9 cellular contexts compared by ENCODE assay signal in the genomic region with DNA sequence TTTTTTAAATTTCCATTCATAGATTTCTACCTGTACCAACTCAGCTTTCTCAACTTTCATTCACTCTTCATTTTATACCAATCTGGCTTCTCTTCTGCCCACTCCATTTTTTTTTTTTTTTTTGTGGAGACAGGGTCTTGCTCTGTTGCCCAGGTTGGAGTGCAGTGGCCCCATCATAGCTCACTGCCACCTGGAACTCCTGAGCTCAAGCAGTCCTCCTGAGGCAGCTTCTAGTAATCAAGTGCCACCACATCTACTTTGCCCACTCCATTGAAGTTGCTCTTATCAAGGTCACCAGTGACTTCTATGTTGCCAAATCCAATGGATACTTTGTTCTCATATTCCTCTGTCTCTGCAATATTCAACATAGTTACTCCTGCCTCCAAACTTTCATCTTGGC. TPM values are rescaled to one million over a fixed set of nuclear protein-coding genes. Genes with fewer than 3 reads are reported as not detected.
DNase-seq lines count a peak whose midpoint lies in the region; ATAC-seq, FAIRE-seq and TF ChIP-seq lines count a peak whose summit lies in the region.
"Had no signal": no experiment of that assay in that cellular context is flagged by ENCODE, and none has a peak within 500 bp of the region (broad histone marks: within the 10 kb centered on the region; RNA-seq: fewer than 3 reads in every experiment).

No MANE protein-coding gene starts in this region.

- H3K9me3 ChIP-seq in A549 (no peaks in the 10 kb centered on the region), DOHH2 (ENCODE audit: control insufficient read depth, insufficient read depth, low read length) (no peaks in the 10 kb centered on the region), kidney (ENCODE audit: control insufficient read depth in 1 of 2, low read length in 2 of 2) (no peaks in the 10 kb centered on the region), heart right ventricle (no peaks in the 10 kb centered on the region)

- TF ChIP-seq POLR2A in A549 (IDR thresholded peaks at IDR 0.05; ENCODE audit: low read length): no peak

- peaks cover 87% of the 10 kb centered on the region for H3K79me2 ChIP-seq in DOHH2 (ENCODE audit: control insufficient read depth, low read length)

- H3K27me3 Mint-ChIP-seq in activated CD8-positive, alpha-beta T cell treated with anti-CD3 and anti-CD28 coated beads, Interleukin-2, amount 10 ng/mL, durations not matched to agents 7 days and 5 days (ENCODE audit: low read depth): no peaks in the 10 kb centered on the region
- peaks cover 8 to 18% (median 9%) of the 10 kb centered on the region in 3 donors for H3K27me3 Mint-ChIP-seq in immature natural killer cell (ENCODE audit: low read depth in 3 of 3)

- H3K27me3 ChIP-seq in DOHH2 (ENCODE audit: control insufficient read depth, low read length): no peaks in the 10 kb centered on the region
- H3K27me3 ChIP-seq in heart right ventricle: no peaks in the 10 kb centered on the region

- no peak overlapping the region for H3K9ac ChIP-seq in kidney (ENCODE audit: low read length in 2 of 2)

- H3K4me3 Mint-ChIP-seq in activated CD8-positive, alpha-beta T cell treated with anti-CD3 and anti-CD28 coated beads, Interleukin-2, amount 10 ng/mL, durations not matched to agents 7 days and 5 days: peak overlapping the region; percentile 99
- peak overlapping the region; percentile 97 to 100 (median 100) for H3K4me3 Mint-ChIP-seq in immature natural killer cell

- H4K20me1 ChIP-seq in DOHH2 (ENCODE audit: control insufficient read depth, insufficient read depth, low read depth, low read length): no peaks in the 10 kb centered on the region

- TF ChIP-seq EP300 in A549 (IDR thresholded peaks at IDR 0.05): no peak

- no peak for DNase-seq in A549 (ENCODE audit: low read depth in 1 of 2, low spot score in 1 of 2)
- DNase-seq in activated CD8-positive, alpha-beta T cell treated with anti-CD3 and anti-CD28 coated beads, Interleukin-2, amount 10 ng/mL, durations not matched to agents 7 days and 5 days: no peak
- no peak for DNase-seq in immature natural killer cell
- no peak for DNase-seq in kidney
- DNase-seq in heart right ventricle: no peak
- no peak for DNase-seq in DMS114 treated with DMSO at 0.1 percent for 48 hours (lab: John Stamatoyannopoulos, UW; ENCODE audit: unreplicated experiment)
- DNase-seq: RPMI8226 had no signal

- H3K27ac ChIP-seq in A549 (no peak overlapping the region), DOHH2 (ENCODE audit: low read depth, low read length) (no peak overlapping the region), kidney (ENCODE audit: low read depth in 2 of 2, low read length in 2 of 2) (no peak overlapping the region), heart right ventricle (no peak overlapping the region)

- 0 out of 3 replicates have a peak overlapping the region, but pooled peaks have one; percentile 74 for H3K4me3 ChIP-seq in A549
- H3K4me3 ChIP-seq in DOHH2 (ENCODE audit: low read length): peak overlapping the region; percentile 84
- peak overlapping the region in 1 of 2 donors; percentile 95 for H3K4me3 ChIP-seq in kidney (ENCODE audit: low read length in 2 of 2)
- peak overlapping the region in 3 of 10 donors; percentile 60 to 81 (median 73) for H3K4me3 ChIP-seq in heart right ventricle

- no peak for TF ChIP-seq RAD21 in A549 (conservative IDR thresholded peaks at IDR 0.05 in 1 of 2, IDR thresholded peaks at IDR 0.05 in 1 of 2)

- CTCF ChIA-PET in A549 (lab: Yijun Ruan, JAX): interaction anchor here (0.5 to 7.1 kb wide), 9 partner anchors 11 to 149 kb away, joined by 3 to 81 read pairs (median 3); partner anchors contain the start of gene BLTP2
- CTCF ChIA-PET in activated CD8-positive, alpha-beta T cell treated with anti-CD3 and anti-CD28 coated beads, Interleukin-2, amount 10 ng/mL, durations not matched to agents 7 days and 5 days (lab: Charles Lee): interaction anchor here (5.3 kb wide), 1 partner anchor 19 kb away, joined by 104 read pairs; the partner anchor contains the start of gene BLTP2

- H3K9me3 Mint-ChIP-seq in activated CD8-positive, alpha-beta T cell treated with anti-CD3 and anti-CD28 coated beads, Interleukin-2, amount 10 ng/mL, durations not matched to agents 7 days and 5 days (ENCODE audit: insufficient read depth): no peaks in the 10 kb centered on the region
- H3K9me3 Mint-ChIP-seq in immature natural killer cell: no peaks in the 10 kb centered on the region

- TF ChIP-seq CTCF in A549 (IDR thresholded peaks at IDR 0.05): no peak
- no peak for TF ChIP-seq CTCF in DOHH2 (IDR thresholded peaks at IDR 0.05; ENCODE audit: low read depth, low read length, poor library complexity, severe bottlenecking)
- no peak for TF ChIP-seq CTCF in kidney (IDR thresholded peaks at IDR 0.05; ENCODE audit: borderline replicate concordance, extremely low read depth, insufficient read depth)
- no peak for TF ChIP-seq CTCF in heart right ventricle (IDR thresholded peaks at IDR 0.05)

- peak overlapping the region; percentile 85 for H3K4me2 ChIP-seq in A549
- peak overlapping the region; percentile 70 for H3K4me2 ChIP-seq in DOHH2 (ENCODE audit: low read length)

- peaks cover 25% of the 10 kb centered on the region for H3K4me1 ChIP-seq in A549
- H3K4me1 ChIP-seq in DOHH2 (ENCODE audit: control insufficient read depth, low read length): peaks cover 22% of the 10 kb centered on the region
- H3K4me1 ChIP-seq in kidney (ENCODE audit: control insufficient read depth in 1 of 2, insufficient read depth in 1 of 2, low read depth in 1 of 2, low read length in 2 of 2): peaks cover 12 to 16% of the 10 kb centered on the region in 2 donors
- H3K4me1 ChIP-seq in heart right ventricle: peaks cover 10 to 60% (median 46%) of the 10 kb centered on the region in 9 donors

- H3K9me2 ChIP-seq in DOHH2 (replicated peaks; ENCODE audit: control insufficient read depth, low read length): no peaks in the 10 kb centered on the region

- H3K36me3 Mint-ChIP-seq in activated CD8-positive, alpha-beta T cell treated with anti-CD3 and anti-CD28 coated beads, Interleukin-2, amount 10 ng/mL, durations not matched to agents 7 days and 5 days (ENCODE audit: low read depth): peaks cover 44% of the 10 kb centered on the region
- peaks cover 0 to 8% (median 4%) of the 10 kb centered on the region in 3 donors for H3K36me3 Mint-ChIP-seq in immature natural killer cell

- no peaks in the 10 kb centered on the region for H3F3A ChIP-seq in DOHH2 (ENCODE audit: control insufficient read depth, insufficient read depth)

- POLR2A ChIA-PET in A549 (lab: Yijun Ruan, JAX): interaction anchor here (1.2 kb wide), 1 partner anchor 53 kb away, joined by 3 read pairs; no protein-coding TSS in a partner anchor
- POLR2A ChIA-PET in activated CD8-positive, alpha-beta T cell treated with anti-CD3 and anti-CD28 coated beads, Interleukin-2, amount 10 ng/mL, durations not matched to agents 7 days and 5 days (lab: Charles Lee): no interaction called here

- H3K36me3 ChIP-seq in DOHH2 (ENCODE audit: control insufficient read depth, low read length) (peaks cover 52% of the 10 kb centered on the region), kidney (ENCODE audit: control insufficient read depth in 1 of 2, insufficient read depth in 2 of 2, low read length in 2 of 2) (peaks cover 0 to 11% of the 10 kb centered on the region in 2 donors), heart right ventricle (peaks cover 0 to 56% (median 6%) of the 10 kb centered on the region in 9 donors)

- intact Hi-C loops in kidney (cut with DNase I): no loop called here
- intact Hi-C loops in heart right ventricle (cut with DNase I): loop anchor here in 2 of 10 donors (5.0 kb wide), 1 partner anchor 44 kb away; no protein-coding TSS in a partner anchor

- peak overlapping the region; percentile 100 for H3K27ac Mint-ChIP-seq in activated CD8-positive, alpha-beta T cell treated with anti-CD3 and anti-CD28 coated beads, Interleukin-2, amount 10 ng/mL, durations not matched to agents 7 days and 5 days
- peak overlapping the region; percentile 99 to 100 (median 100) for H3K27ac Mint-ChIP-seq in immature natural killer cell

- peaks cover 46% of the 10 kb centered on the region for H3K4me1 Mint-ChIP-seq in activated CD8-positive, alpha-beta T cell treated with anti-CD3 and anti-CD28 coated beads, Interleukin-2, amount 10 ng/mL, durations not matched to agents 7 days and 5 days (ENCODE audit: low read depth)
- H3K4me1 Mint-ChIP-seq in immature natural killer cell: peaks cover 63 to 80% of the 10 kb centered on the region in 2 donors

- FAIRE-seq in A549 (lab: Jason Lieb, UNC) (no peak), kidney (lab: Jason Lieb, UNC) (no peak)

- ATAC-seq in A549 (no peak), HG02981 (IDR thresholded peaks at IDR 0.05; ENCODE audit: unreplicated experiment) (no peak), heart right ventricle (no peak)
- no peak for ATAC-seq in activated CD8-positive, alpha-beta T cell treated with anti-CD3 and anti-CD28 coated beads, Interleukin-2, amount 10 ng/mL, durations not matched to agents 7 days and 5 days

RNA-seq across cellular contexts. Expression of gene SUPT6H, which starts 1.7 kb away (rescaled TPM):
- polyA plus RNA-seq in A549 (2011; rRNA removed) (51.4 and 61.0 TPM in 2 replicates), A549 (2017; fragmentation: RNase III; extraction: RNeasy Plus Mini Kit Qiagen cat#74134 plus additional on column Dnase treatment) (63.8 to 64.6 TPM (median 64.2 TPM) in 3 replicates), immature natural killer cell (10 to 100 TPM in 1 of 3 donors, 1 to 10 TPM in 2; 5.2 to 18.3 (median 7.4) TPM), kidney (ENCODE audit: insufficient read depth, low read depth, low replicate concordance) (21.4 TPM), heart right ventricle (10 to 100 TPM; 19.3 to 34.2 TPM)
- 31.6 and 35.1 TPM in 2 replicates for polyA plus RNA-seq in A549 (2012; cell fraction: cytosol; rRNA removed)
- 84.2 and 106 TPM in 2 replicates for polyA plus RNA-seq in A549 (2012; cell fraction: nucleus; rRNA removed)
- polyA minus RNA-seq in A549 (2011; rRNA and poly(A)+ RNA removed): 108 and 110 TPM in 2 replicates
- total RNA-seq in activated CD8-positive, alpha-beta T cell treated with anti-CD3 and anti-CD28 coated beads, Interleukin-2, amount 10 ng/mL, durations not matched to agents 7 days and 5 days: 10 to 100 TPM; 69.4 to 72.8 TPM
- total RNA-seq in kidney (61.5 TPM), heart right ventricle (10 to 100 TPM; 44.1 to 54.1 (median 50.5) TPM)

RNA-seq across cellular contexts. Expression of gene SDF2, which starts 2.0 kb away (rescaled TPM):
- polyA plus RNA-seq in A549 (2011; rRNA removed) (87.9 and 113 TPM in 2 replicates), A549 (2017; fragmentation: RNase III; extraction: RNeasy Plus Mini Kit Qiagen cat#74134 plus additional on column Dnase treatment) (86.0 to 96.4 TPM (median 93.8 TPM) in 3 replicates), immature natural killer cell (100 to 1,000 TPM; 101 to 153 (median 112) TPM), kidney (ENCODE audit: insufficient read depth, low read depth, low replicate concordance) (101 TPM), heart right ventricle (10 to 100 TPM; 16.8 to 54.7 TPM)
- 89.5 and 89.9 TPM in 2 replicates for polyA plus RNA-seq in A549 (2012; cell fraction: cytosol; rRNA removed)
- polyA plus RNA-seq in A549 (2012; cell fraction: nucleus; rRNA removed): 60.5 and 70.9 TPM in 2 replicates
- polyA minus RNA-seq in A549 (2011; rRNA and poly(A)+ RNA removed): 56.7 and 67.0 TPM in 2 replicates
- 10 to 100 TPM; 51.7 to 54.5 TPM for total RNA-seq in activated CD8-positive, alpha-beta T cell treated with anti-CD3 and anti-CD28 coated beads, Interleukin-2, amount 10 ng/mL, durations not matched to agents 7 days and 5 days
- total RNA-seq in kidney (54.3 TPM), heart right ventricle (10 to 100 TPM; 26.6 to 38.8 (median 29.9) TPM)

RNA-seq across cellular contexts. Expression of gene BLTP2, which starts 18.8 kb away (rescaled TPM):
- polyA plus RNA-seq in A549 (2011; rRNA removed) (150 and 243 TPM in 2 replicates), A549 (2017; fragmentation: RNase III; extraction: RNeasy Plus Mini Kit Qiagen cat#74134 plus additional on column Dnase treatment) (78.8 to 81.1 TPM (median 79.8 TPM) in 3 replicates), immature natural killer cell (10 to 100 TPM; 16.1 to 43.2 (median 24.3) TPM), kidney (ENCODE audit: insufficient read depth, low read depth, low replicate concordance) (35.1 TPM), heart right ventricle (10 to 100 TPM; 15.6 to 20.4 TPM)
- 42.7 and 55.5 TPM in 2 replicates for polyA plus RNA-seq in A549 (2012; cell fraction: cytosol; rRNA removed)
- 65.3 and 85.0 TPM in 2 replicates for polyA plus RNA-seq in A549 (2012; cell fraction: nucleus; rRNA removed)
- polyA minus RNA-seq in A549 (2011; rRNA and poly(A)+ RNA removed): 576 and 685 TPM in 2 replicates
- 100 to 1,000 TPM; 162 to 169 TPM for total RNA-seq in activated CD8-positive, alpha-beta T cell treated with anti-CD3 and anti-CD28 coated beads, Interleukin-2, amount 10 ng/mL, durations not matched to agents 7 days and 5 days
- total RNA-seq in kidney (140 TPM), heart right ventricle (100 to 1,000 TPM in 1 of 10 donors, 10 to 100 TPM in 9; 61.6 to 110 (median 69.0) TPM)

RNA-seq across cellular contexts. Expression of gene PROCA1, which starts 48.0 kb away (rescaled TPM):
- polyA plus RNA-seq in A549 (2011; rRNA removed) (3.8 and 4.0 TPM in 2 replicates), A549 (2017; fragmentation: RNase III; extraction: RNeasy Plus Mini Kit Qiagen cat#74134 plus additional on column Dnase treatment) (2.5 to 4.9 TPM (median 4.2 TPM) in 3 replicates), immature natural killer cell (1 to 10 TPM in 1 of 3 donors, under 1 TPM in 2; 0.59 to 1.8 (median 0.60) TPM), kidney (ENCODE audit: insufficient read depth, low read depth, low replicate concordance) (3.5 TPM), heart right ventricle (1 to 10 TPM in 1 of 2 donors, under 1 TPM in 1; 0.74 to 4.9 TPM)
- 4.9 and 5.3 TPM in 2 replicates for polyA plus RNA-seq in A549 (2012; cell fraction: cytosol; rRNA removed)
- polyA plus RNA-seq in A549 (2012; cell fraction: nucleus; rRNA removed): 20.2 and 24.0 TPM in 2 replicates
- polyA minus RNA-seq in A549 (2011; rRNA and poly(A)+ RNA removed): 2.0 and 3.1 TPM in 2 replicates
- 1 to 10 TPM; 5.3 to 6.1 TPM for total RNA-seq in activated CD8-positive, alpha-beta T cell treated with anti-CD3 and anti-CD28 coated beads, Interleukin-2, amount 10 ng/mL, durations not matched to agents 7 days and 5 days
- total RNA-seq in kidney (3.4 TPM), heart right ventricle (1 to 10 TPM in 9 of 10 donors, under 1 TPM in 1; 0.76 to 2.1 (median 1.3) TPM)

RNA-seq across cellular contexts. Expression of gene RSKR, which starts 49.7 kb away (rescaled TPM):
- 18.7 and 22.0 TPM in 2 replicates for polyA plus RNA-seq in A549 (2011; rRNA removed)
- polyA plus RNA-seq in A549 (2012; cell fraction: cytosol; rRNA removed): 7.5 and 9.0 TPM in 2 replicates
- 39.4 and 70.0 TPM in 2 replicates for polyA plus RNA-seq in A549 (2012; cell fraction: nucleus; rRNA removed)
- polyA plus RNA-seq in A549 (2017; fragmentation: RNase III; extraction: RNeasy Plus Mini Kit Qiagen cat#74134 plus additional on column Dnase treatment): 5.6 to 6.6 TPM (median 5.8 TPM) in 3 replicates
- polyA minus RNA-seq in A549 (2011; rRNA and poly(A)+ RNA removed): 15.4 and 22.7 TPM in 2 replicates
- total RNA-seq in activated CD8-positive, alpha-beta T cell treated with anti-CD3 and anti-CD28 coated beads, Interleukin-2, amount 10 ng/mL, durations not matched to agents 7 days and 5 days: 10 to 100 TPM; 23.0 to 28.7 TPM
- polyA plus RNA-seq in immature natural killer cell: under 1 TPM in 1 of 3 donors, not detected in 2; 0.73 TPM
- 10.2 TPM for total RNA-seq in kidney
- 4.1 TPM for polyA plus RNA-seq in kidney (ENCODE audit: insufficient read depth, low read depth, low replicate concordance)
- total RNA-seq in heart right ventricle: 1 to 10 TPM; 2.1 to 6.4 (median 4.1) TPM
- polyA plus RNA-seq in heart right ventricle: 1 to 10 TPM; 3.0 to 8.7 TPM
